21 cellular contexts compared by ENCODE assay signal in genomic region chr10:21164687-21165086, GRCh38.
"Had no signal": no experiment of that assay in that cellular context is flagged by ENCODE, and none has a peak within 500 bp of the region (broad histone marks: within the 10 kb centered on the region; RNA-seq: fewer than 3 reads in every experiment).

No MANE protein-coding gene starts in this region.

- H3K9me3 ChIP-seq: MG63, SK-N-SH had no signal

- H3K36me3 ChIP-seq: MG63 had no signal

- H3K27ac ChIP-seq: RWPE1 had no signal

- H3K4me3 ChIP-seq: MG63 had no signal

- DNase-seq: Karpas-422, KG1, MG63, NCI-H1092, NCI-H1105 treated with DMSO at 0.1 percent for 48 hours, NCI-H1417 treated with DMSO at 0.1 percent for 48 hours, NCI-H146, NCI-H1694 treated with DMSO at 0.1 percent for 48 hours, NCI-H1930, NCI-H2081 treated with DMSO at 0.1 percent for 48 hours, NCI-H2171, NCI-H226, NCI-H446, NCI-H510A, NCI-H524 treated with DMSO at 0.1 percent for 48 hours, NCI-H69, NCI-H774, SHP77, SK-N-SH, SW 1271 had no signal

- H3K27me3 ChIP-seq: MG63 had no signal
